Comparison of ENCODE assay signal across 10 cellular contexts in the genomic region with DNA sequence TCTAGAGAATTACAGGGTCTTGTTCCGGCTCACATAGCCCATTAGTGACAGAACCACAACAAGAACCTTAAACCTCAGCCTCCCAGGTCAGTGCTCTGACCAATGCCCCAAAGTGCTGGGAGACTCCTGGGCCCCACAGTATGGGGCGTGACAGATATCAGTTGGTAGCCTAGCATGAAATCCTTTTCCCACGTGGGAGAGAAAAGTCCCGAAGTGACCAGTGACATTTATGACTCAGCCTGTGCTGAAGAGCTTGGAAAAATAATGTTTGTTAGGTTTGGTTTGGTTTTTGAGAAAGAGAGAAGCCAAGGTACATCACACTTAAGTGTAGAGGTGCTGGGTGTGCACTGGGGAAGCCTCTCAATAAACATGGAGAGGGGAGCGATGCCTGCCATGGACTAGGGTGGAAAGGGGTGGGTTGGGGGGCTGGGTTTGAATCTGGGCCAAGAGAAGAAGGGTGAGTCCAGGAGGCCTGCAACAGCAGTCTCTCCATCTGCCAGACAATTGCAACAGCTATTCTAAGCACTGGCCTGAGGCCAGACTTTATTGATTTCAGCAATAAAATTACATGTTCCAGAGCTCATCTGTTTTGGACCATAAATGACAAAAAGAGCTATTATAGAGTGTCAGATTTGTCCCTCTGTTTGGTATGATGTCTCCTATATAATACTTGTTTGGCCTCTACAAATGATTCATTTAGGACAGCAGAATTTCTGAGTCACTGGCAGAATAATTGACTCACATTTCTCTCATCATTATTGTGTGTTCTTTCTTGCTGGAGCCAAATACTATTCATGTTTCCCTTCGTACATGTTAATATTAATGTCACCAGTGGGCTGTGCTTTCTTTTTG. TPM values are rescaled to one million over a fixed set of nuclear protein-coding genes. Genes with fewer than 3 reads are reported as not detected.
A peak's percentile ranks its signal among the peaks of the same experiment; 100 is the strongest.
DNase-seq lines count a peak whose midpoint lies in the region; ATAC-seq and TF ChIP-seq lines count a peak whose summit lies in the region.
"Had no signal": no experiment of that assay in that cellular context is flagged by ENCODE, and none has a peak within 500 bp of the region (broad histone marks: within the 10 kb centered on the region; RNA-seq: fewer than 3 reads in every experiment).

No MANE protein-coding gene starts in this region.

- no peak overlapping the region for H3K9ac ChIP-seq in endodermal cell (ENCODE audit: extremely low read depth, low read length, poor library complexity, severe bottlenecking)

- no peaks in the 10 kb centered on the region for H4K20me1 ChIP-seq in hepatocyte (ENCODE audit: insufficient read depth, poor library complexity, severe bottlenecking)

- H3K36me3 Mint-ChIP-seq in activated naive CD4-positive, alpha-beta T cell treated with anti-CD3 and anti-CD28 coated beads, Interleukin-2, amount 50 U/mL, for 72 hours, result no peaks in the 10 kb centered on the region
- H3K36me3 Mint-ChIP-seq in activated naive CD4-positive, alpha-beta T cell treated with anti-CD3 and anti-CD28 coated beads, Interleukin-2, amount 10 ng/mL, durations not matched to agents 7 days and 5 days, result no peaks in the 10 kb centered on the region
- no peaks in the 10 kb centered on the region for H3K36me3 Mint-ChIP-seq in activated T-helper 1 cell treated with anti-CD3 and anti-CD28 coated beads, Interleukin-12 subunit alpha, Interleukin-12 subunit beta, Interleukin-2, Interleukin-4 antibody, amounts not matched to agents 30 ng/mL and 10 ng/mL and 1 ng/mL, durations not matched to agents 14 hours and 24 hours and 36 hours (ENCODE audit: low read depth)
- no peaks in the 10 kb centered on the region for H3K36me3 Mint-ChIP-seq in endodermal cell (ENCODE audit: low read depth)
- H3K36me3 Mint-ChIP-seq: CD8-positive, alpha-beta T cell had no signal

- peaks cover 0 to 3% of the 10 kb centered on the region in 2 donors for H3K9me3 Mint-ChIP-seq in activated naive CD4-positive, alpha-beta T cell treated with anti-CD3 and anti-CD28 coated beads, Interleukin-2, amount 50 U/mL, for 72 hours
- H3K9me3 Mint-ChIP-seq in activated naive CD4-positive, alpha-beta T cell treated with anti-CD3 and anti-CD28 coated beads, Interleukin-2, amount 10 ng/mL, durations not matched to agents 7 days and 5 days, result no peaks in the 10 kb centered on the region
- no peaks in the 10 kb centered on the region for H3K9me3 Mint-ChIP-seq in activated T-helper 1 cell treated with anti-CD3 and anti-CD28 coated beads, Interleukin-12 subunit alpha, Interleukin-12 subunit beta, Interleukin-2, Interleukin-4 antibody, amounts not matched to agents 30 ng/mL and 10 ng/mL and 1 ng/mL, durations not matched to agents 14 hours and 24 hours and 36 hours
- no peaks in the 10 kb centered on the region for H3K9me3 Mint-ChIP-seq in endodermal cell
- H3K9me3 Mint-ChIP-seq: CD8-positive, alpha-beta T cell; T-helper 1 cell treated with Interleukin-12 subunit alpha and Interleukin-12 subunit beta and Interleukin-4 antibody, amounts not matched to agents 30 μg/mL and 1 μg/mL, for 36 hours had no signal

- DNase-seq in activated naive CD4-positive, alpha-beta T cell treated with anti-CD3 and anti-CD28 coated beads, Interleukin-2, amount 50 U/mL, for 72 hours (ENCODE audit: low spot score in 2 of 2), result no peak
- no peak for DNase-seq in activated naive CD4-positive, alpha-beta T cell treated with anti-CD3 and anti-CD28 coated beads, Interleukin-2, amount 10 ng/mL, durations not matched to agents 7 days and 5 days
- DNase-seq in activated T-helper 1 cell treated with anti-CD3 and anti-CD28 coated beads, Interleukin-12 subunit alpha, Interleukin-12 subunit beta, Interleukin-2, Interleukin-4 antibody, amounts not matched to agents 30 ng/mL and 10 ng/mL and 1 ng/mL, durations not matched to agents 14 hours and 24 hours and 36 hours (ENCODE audit: low spot score), result no peak
- DNase-seq in hepatocyte (ENCODE audit: low spot score) (peak; percentile 40), vagina (ENCODE audit: extremely low spot score in 2 of 2) (no peak), RPMI8226 (no peak), endodermal cell (no peak), AML-193 (lab: John Stamatoyannopoulos, UW) (no peak)
- DNase-seq: CD8-positive, alpha-beta T cell had no signal

- H3K9me2 ChIP-seq in hepatocyte (replicated peaks; ENCODE audit: insufficient read depth), result no peaks in the 10 kb centered on the region

- no peaks in the 10 kb centered on the region for H3K79me2 ChIP-seq in hepatocyte

- WGBS in hepatocyte (ENCODE audit: low lambda C conversion rate, missing lambda C conversion rate), result 55% methylated on average over 6 of the region's 6 CpGs
- 86 to 88% methylated on average over 5 to 6 of the region's 6 CpGs for WGBS in endodermal cell (ENCODE audit: insufficient coverage in 1 of 2, insufficient read length in 1 of 2), 2 experiments

- H3K9me3 ChIP-seq in hepatocyte (ENCODE audit: low read depth) (no peaks in the 10 kb centered on the region), vagina (no peaks in the 10 kb centered on the region), endodermal cell (ENCODE audit: control insufficient read depth, low read length) (no peaks in the 10 kb centered on the region)

- peak overlapping the region; percentile 68 for H3K27ac ChIP-seq in hepatocyte
- peak overlapping the region; percentile 62 for H3K27ac ChIP-seq in vagina
- no peak overlapping the region for H3K27ac ChIP-seq in endodermal cell (ENCODE audit: low read depth, low read length)

- no peaks in the 10 kb centered on the region for H3K4me1 Mint-ChIP-seq in activated naive CD4-positive, alpha-beta T cell treated with anti-CD3 and anti-CD28 coated beads, Interleukin-2, amount 10 ng/mL, durations not matched to agents 7 days and 5 days
- H3K4me1 Mint-ChIP-seq in activated T-helper 1 cell treated with anti-CD3 and anti-CD28 coated beads, Interleukin-12 subunit alpha, Interleukin-12 subunit beta, Interleukin-2, Interleukin-4 antibody, amounts not matched to agents 30 ng/mL and 10 ng/mL and 1 ng/mL, durations not matched to agents 14 hours and 24 hours and 36 hours (ENCODE audit: low read depth), result peaks cover 13% of the 10 kb centered on the region
- H3K4me1 Mint-ChIP-seq in endodermal cell, result peaks cover 6% of the 10 kb centered on the region

- H3K4me1 ChIP-seq in hepatocyte (ENCODE audit: insufficient read depth), result peaks cover 29% of the 10 kb centered on the region
- peaks cover 55% of the 10 kb centered on the region for H3K4me1 ChIP-seq in vagina
- H3K4me1 ChIP-seq in endodermal cell (ENCODE audit: control insufficient read depth, insufficient read depth, low read length), result no peaks in the 10 kb centered on the region

- no peak overlapping the region for H2AFZ ChIP-seq in hepatocyte

- H3K4me3 ChIP-seq in hepatocyte (no peak overlapping the region), vagina (no peak overlapping the region), endodermal cell (ENCODE audit: low read length) (no peak overlapping the region)

- no peak overlapping the region for H3K4me3 Mint-ChIP-seq in activated naive CD4-positive, alpha-beta T cell treated with anti-CD3 and anti-CD28 coated beads, Interleukin-2, amount 10 ng/mL, durations not matched to agents 7 days and 5 days
- no peak overlapping the region for H3K4me3 Mint-ChIP-seq in activated T-helper 1 cell treated with anti-CD3 and anti-CD28 coated beads, Interleukin-12 subunit alpha, Interleukin-12 subunit beta, Interleukin-2, Interleukin-4 antibody, amounts not matched to agents 30 ng/mL and 10 ng/mL and 1 ng/mL, durations not matched to agents 14 hours and 24 hours and 36 hours
- H3K4me3 Mint-ChIP-seq in endodermal cell, result no peak overlapping the region
- H3K4me3 Mint-ChIP-seq: CD8-positive, alpha-beta T cell; T-helper 1 cell treated with Interleukin-12 subunit alpha and Interleukin-12 subunit beta and Interleukin-4 antibody, amounts not matched to agents 30 μg/mL and 1 μg/mL, for 36 hours had no signal

- H3K27me3 ChIP-seq in hepatocyte (no peaks in the 10 kb centered on the region), vagina (no peaks in the 10 kb centered on the region), endodermal cell (ENCODE audit: control insufficient read depth, insufficient read depth, low read length, poor library complexity, severe bottlenecking) (no peaks in the 10 kb centered on the region)

- CTCF ChIA-PET in activated naive CD4-positive, alpha-beta T cell treated with anti-CD3 and anti-CD28 coated beads, Interleukin-2, amount 10 ng/mL, durations not matched to agents 7 days and 5 days (lab: Charles Lee), result no interaction called here

- TF ChIP-seq CTCF in hepatocyte (IDR thresholded peaks at IDR 0.05; ENCODE audit: poor library complexity) (no peak), vagina (IDR thresholded peaks at IDR 0.05) (no peak), endodermal cell (conservative IDR thresholded peaks at IDR 0.05) (no peak)

- ATAC-seq in activated naive CD4-positive, alpha-beta T cell treated with anti-CD3 and anti-CD28 coated beads, Interleukin-2, amount 50 U/mL, for 72 hours, result peak; percentile 82 to 95
- ATAC-seq: CD8-positive, alpha-beta T cell had no signal

- H3K36me3 ChIP-seq in hepatocyte (replicated peaks; ENCODE audit: insufficient read depth, low read depth), result no peaks in the 10 kb centered on the region
- H3K36me3 ChIP-seq in vagina, result no peaks in the 10 kb centered on the region
- H3K36me3 ChIP-seq in endodermal cell (ENCODE audit: control insufficient read depth, insufficient read depth, low read length), result no peaks in the 10 kb centered on the region

- no peak for TF ChIP-seq POLR2A in vagina (IDR thresholded peaks at IDR 0.05)

- intact Hi-C loops in activated T-helper 1 cell treated with anti-CD3 and anti-CD28 coated beads, Interleukin-12 subunit alpha, Interleukin-12 subunit beta, Interleukin-2, Interleukin-4 antibody, amounts not matched to agents 30 ng/mL and 10 ng/mL and 1 ng/mL, durations not matched to agents 14 hours and 24 hours and 36 hours (cut with micrococcal nuclease), result loop anchor here (1.0 kb wide), 1 partner anchor 9 kb away; no protein-coding TSS in a partner anchor
- intact Hi-C loops in vagina (cut with DNase I), result no loop called here

- peak overlapping the region; percentile 14 for H3K4me2 ChIP-seq in hepatocyte

- H3K27me3 Mint-ChIP-seq in activated naive CD4-positive, alpha-beta T cell treated with anti-CD3 and anti-CD28 coated beads, Interleukin-2, amount 10 ng/mL, durations not matched to agents 7 days and 5 days, result peaks cover 12% of the 10 kb centered on the region
- H3K27me3 Mint-ChIP-seq in activated T-helper 1 cell treated with anti-CD3 and anti-CD28 coated beads, Interleukin-12 subunit alpha, Interleukin-12 subunit beta, Interleukin-2, Interleukin-4 antibody, amounts not matched to agents 30 ng/mL and 10 ng/mL and 1 ng/mL, durations not matched to agents 14 hours and 24 hours and 36 hours (ENCODE audit: insufficient read depth), result no peaks in the 10 kb centered on the region
- no peaks in the 10 kb centered on the region for H3K27me3 Mint-ChIP-seq in endodermal cell (ENCODE audit: insufficient read depth)

- peak overlapping the region; percentile 25 to 85 for H3K27ac Mint-ChIP-seq in activated naive CD4-positive, alpha-beta T cell treated with anti-CD3 and anti-CD28 coated beads, Interleukin-2, amount 50 U/mL, for 72 hours
- H3K27ac Mint-ChIP-seq in activated naive CD4-positive, alpha-beta T cell treated with anti-CD3 and anti-CD28 coated beads, Interleukin-2, amount 10 ng/mL, durations not matched to agents 7 days and 5 days, result no peak overlapping the region
- H3K27ac Mint-ChIP-seq in activated T-helper 1 cell treated with anti-CD3 and anti-CD28 coated beads, Interleukin-12 subunit alpha, Interleukin-12 subunit beta, Interleukin-2, Interleukin-4 antibody, amounts not matched to agents 30 ng/mL and 10 ng/mL and 1 ng/mL, durations not matched to agents 14 hours and 24 hours and 36 hours, result peak overlapping the region; percentile 71
- H3K27ac Mint-ChIP-seq in endodermal cell, result no peak overlapping the region
- H3K27ac Mint-ChIP-seq: CD8-positive, alpha-beta T cell; T-helper 1 cell treated with Interleukin-12 subunit alpha and Interleukin-12 subunit beta and Interleukin-4 antibody, amounts not matched to agents 30 μg/mL and 1 μg/mL, for 36 hours had no signal

RNA-seq across cellular contexts. Expression of a gene that starts 43.4 kb away (rescaled TPM):
- under 1 TPM; 0.14 to 0.20 TPM for total RNA-seq in activated naive CD4-positive, alpha-beta T cell treated with anti-CD3 and anti-CD28 coated beads, Interleukin-2, amount 50 U/mL, for 72 hours
- total RNA-seq in activated T-helper 1 cell treated with anti-CD3 and anti-CD28 coated beads, Interleukin-12 subunit alpha, Interleukin-12 subunit beta, Interleukin-2, Interleukin-4 antibody, amounts not matched to agents 30 ng/mL and 10 ng/mL and 1 ng/mL, durations not matched to agents 14 hours and 24 hours and 36 hours, result 0.13 and 0.17 TPM in 2 replicates
- total RNA-seq in hepatocyte (0.12 and 0.13 TPM in 2 replicates), vagina (not detected), endodermal cell (not detected)
- 0.57 and 0.60 TPM in 2 replicates for polyA plus RNA-seq in hepatocyte
- polyA plus RNA-seq in endodermal cell (2013, experiment 1 of 2), result not detected
- not detected for polyA plus RNA-seq in endodermal cell (2013, experiment 2 of 2)

RNA-seq across cellular contexts. Expression of a gene that starts 50.0 kb away (rescaled TPM):
- 10 to 100 TPM; 59.4 to 61.0 TPM for total RNA-seq in activated naive CD4-positive, alpha-beta T cell treated with anti-CD3 and anti-CD28 coated beads, Interleukin-2, amount 50 U/mL, for 72 hours
- 50.4 and 52.7 TPM in 2 replicates for total RNA-seq in activated T-helper 1 cell treated with anti-CD3 and anti-CD28 coated beads, Interleukin-12 subunit alpha, Interleukin-12 subunit beta, Interleukin-2, Interleukin-4 antibody, amounts not matched to agents 30 ng/mL and 10 ng/mL and 1 ng/mL, durations not matched to agents 14 hours and 24 hours and 36 hours
- total RNA-seq in hepatocyte, result 52.3 and 60.9 TPM in 2 replicates
- 6.7 and 8.8 TPM in 2 replicates for polyA plus RNA-seq in hepatocyte
- 52.5 TPM for total RNA-seq in vagina
- total RNA-seq in endodermal cell, result 10 to 100 TPM; 28.7 to 47.2 TPM
- polyA plus RNA-seq in endodermal cell (2013, experiment 1 of 2), result 13.0 TPM
- 13.2 TPM for polyA plus RNA-seq in endodermal cell (2013, experiment 2 of 2)

RNA-seq across cellular contexts. Expression of a gene that starts 54.9 kb away (rescaled TPM):
- under 1 TPM in 1 of 2 donors, not detected in 1; 0.16 TPM for total RNA-seq in activated naive CD4-positive, alpha-beta T cell treated with anti-CD3 and anti-CD28 coated beads, Interleukin-2, amount 50 U/mL, for 72 hours
- 0.78 and 0.83 TPM in 2 replicates for total RNA-seq in activated T-helper 1 cell treated with anti-CD3 and anti-CD28 coated beads, Interleukin-12 subunit alpha, Interleukin-12 subunit beta, Interleukin-2, Interleukin-4 antibody, amounts not matched to agents 30 ng/mL and 10 ng/mL and 1 ng/mL, durations not matched to agents 14 hours and 24 hours and 36 hours
- total RNA-seq in hepatocyte (1.0 and 2.0 TPM in 2 replicates), vagina (0.49 TPM), endodermal cell (under 1 TPM; 0.22 to 0.66 TPM)
- 2.6 and 6.2 TPM in 2 replicates for polyA plus RNA-seq in hepatocyte
- polyA plus RNA-seq in endodermal cell (2013, experiment 1 of 2), result 0.18 TPM
- polyA plus RNA-seq in endodermal cell (2013, experiment 2 of 2), result 0.29 TPM
- total RNA-seq: CD8-positive, alpha-beta T cell had no signal

Comparison
In these comparisons a context has a peak if more than half of its experiments do, and no peak if none do; other contexts are left out.
1. H3K27ac Mint-ChIP-seq: peak in activated naive CD4-positive, alpha-beta T cell treated with anti-CD3 and anti-CD28 coated beads, Interleukin-2, amount 50 U/mL, for 72 hours (2 of 2) and activated T-helper 1 cell treated with anti-CD3 and anti-CD28 coated beads, Interleukin-12 subunit alpha, Interleukin-12 subunit beta, Interleukin-2, Interleukin-4 antibody, amounts not matched to agents 30 ng/mL and 10 ng/mL and 1 ng/mL, durations not matched to agents 14 hours and 24 hours and 36 hours (single experiment); none in activated naive CD4-positive, alpha-beta T cell treated with anti-CD3 and anti-CD28 coated beads, Interleukin-2, amount 10 ng/mL, durations not matched to agents 7 days and 5 days (single experiment) and endodermal cell (single experiment).